9 cellular contexts compared by ENCODE assay signal in the genomic region with DNA sequence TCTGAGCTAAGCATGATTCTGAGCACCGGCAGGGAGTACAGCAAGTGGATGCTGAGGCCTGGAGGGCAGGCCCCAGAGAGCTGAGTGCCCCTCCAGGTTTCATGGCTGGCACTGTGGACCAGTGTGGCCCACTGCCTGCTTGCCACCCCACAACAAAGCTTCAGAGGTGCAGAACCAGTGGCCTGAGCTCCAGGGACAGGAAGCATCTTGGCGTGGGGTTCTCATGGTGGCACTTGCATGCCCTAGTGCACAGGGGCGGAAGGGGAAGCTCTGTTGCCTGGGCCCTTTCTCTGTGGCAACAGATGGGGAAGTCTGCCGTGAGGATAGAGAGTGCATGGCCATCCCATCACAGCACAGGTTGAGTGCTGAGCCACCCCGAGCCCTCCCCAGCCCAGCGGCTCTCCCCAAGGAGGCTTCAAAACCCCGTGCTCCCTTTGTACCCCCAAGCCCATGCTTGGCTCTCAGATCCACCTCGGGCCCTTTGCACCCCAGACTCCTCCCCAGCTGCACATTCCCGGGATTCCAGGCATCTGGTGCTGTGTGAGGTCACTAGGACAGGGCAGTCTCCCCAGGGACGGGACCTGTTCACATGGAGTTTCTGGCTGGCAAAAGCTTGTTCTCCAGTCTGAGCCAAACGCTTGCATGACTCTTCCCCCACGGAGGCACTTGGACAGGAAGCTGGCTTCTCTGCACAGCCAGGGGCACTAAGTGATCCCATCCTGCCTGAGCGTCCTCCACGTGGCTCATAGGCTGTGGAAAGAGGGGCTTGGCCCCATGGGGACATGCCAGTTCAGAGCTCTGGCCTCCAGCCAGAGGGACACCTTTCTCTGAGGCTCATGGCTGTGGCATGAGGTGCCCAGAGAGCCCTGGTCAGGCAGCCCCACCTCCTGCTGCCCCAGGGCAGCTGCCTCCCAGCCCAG. TPM values are rescaled to one million over a fixed set of nuclear protein-coding genes. Genes with fewer than 3 reads are reported as not detected.
DNase-seq lines count a peak whose midpoint lies in the region; ATAC-seq and TF ChIP-seq lines count a peak whose summit lies in the region.
"Had no signal": no experiment of that assay in that cellular context is flagged by ENCODE, and none has a peak within 500 bp of the region (broad histone marks: within the 10 kb centered on the region; RNA-seq: fewer than 3 reads in every experiment).

No MANE protein-coding gene starts in this region.

- no peak overlapping the region for H3K27ac ChIP-seq in naive thymus-derived CD4-positive, alpha-beta T cell (ENCODE audit: low read depth, low read length)
- H3K27ac ChIP-seq: thyroid gland had no signal

- no peak overlapping the region for H3K4me3 ChIP-seq in cardiac fibroblast (replicated peaks in 1 of 2; ENCODE audit: low read depth in 2 of 2, low read length in 2 of 2)
- H3K4me3 ChIP-seq in naive thymus-derived CD4-positive, alpha-beta T cell (ENCODE audit: low read length) = no peak overlapping the region
- H3K4me3 ChIP-seq: thyroid gland had no signal

- ATAC-seq in naive thymus-derived CD4-positive, alpha-beta T cell = no peak
- no peak for ATAC-seq in GM18498 (IDR thresholded peaks at IDR 0.05; ENCODE audit: unreplicated experiment)

- H3K36me3 Mint-ChIP-seq in naive thymus-derived CD4-positive, alpha-beta T cell = no peaks in the 10 kb centered on the region

- H3K27ac Mint-ChIP-seq in naive thymus-derived CD4-positive, alpha-beta T cell = peak overlapping the region in 5 of 9 donors; percentile 36 to 95 (median 81)

- H3K4me1 ChIP-seq in naive thymus-derived CD4-positive, alpha-beta T cell (ENCODE audit: control insufficient read depth in 2 of 2, insufficient read depth in 2 of 2, low read length in 2 of 2) = peaks cover 16 to 25% of the 10 kb centered on the region in 2 donors

- DNase-seq in Daoy (ENCODE audit: low read depth) (peak; percentile 56), LHCN-M2 (ENCODE audit: low read depth) (peak; percentile 81), cardiac fibroblast (ENCODE audit: low read depth in 2 of 2) (peak; percentile 89 to 91), NCI-H1092 treated with DMSO at 0.1 percent for 48 hours (lab: John Stamatoyannopoulos, UW) (no peak), globus pallidus (ENCODE audit: low spot score) (no peak)
- no peak for DNase-seq in naive thymus-derived CD4-positive, alpha-beta T cell
- DNase-seq in stimulated activated naive CD4-positive, alpha-beta T cell treated with Interleukin-2 at 50 U/mL for 16 hours (lab: John Stamatoyannopoulos, UW) = no peak

- H3K27me3 Mint-ChIP-seq in naive thymus-derived CD4-positive, alpha-beta T cell = peaks cover 6 to 14% (median 8%) of the 10 kb centered on the region in 5 donors

- no peaks in the 10 kb centered on the region for H3K9me3 ChIP-seq in naive thymus-derived CD4-positive, alpha-beta T cell (ENCODE audit: control insufficient read depth in 2 of 3, low read length in 3 of 3)
- H3K9me3 ChIP-seq: thyroid gland had no signal

- H3K4me3 Mint-ChIP-seq in naive thymus-derived CD4-positive, alpha-beta T cell = peak overlapping the region in 1 of 10 donors; percentile 13

- peaks cover 0 to 11% (median 0%) of the 10 kb centered on the region in 3 experiments for H3K36me3 ChIP-seq in naive thymus-derived CD4-positive, alpha-beta T cell (ENCODE audit: control insufficient read depth in 2 of 3, insufficient read depth in 3 of 3, low read length in 3 of 3)
- H3K36me3 ChIP-seq: thyroid gland had no signal

- H3K27me3 ChIP-seq in naive thymus-derived CD4-positive, alpha-beta T cell (ENCODE audit: control insufficient read depth in 2 of 2, insufficient read depth in 2 of 2, low read length in 2 of 2) = peaks cover 0 to 3% of the 10 kb centered on the region in 2 donors
- H3K27me3 ChIP-seq: thyroid gland had no signal

- intact Hi-C loops in naive thymus-derived CD4-positive, alpha-beta T cell (cut with micrococcal nuclease) = loop anchor here in 1 of 2 donors (5.0 kb wide), 2 partner anchors 67 to 258 kb away; a partner anchor contains a TSS

- H3K9me3 Mint-ChIP-seq in naive thymus-derived CD4-positive, alpha-beta T cell = peaks cover 0 to 4% (median 0%) of the 10 kb centered on the region in 11 donors

- CTCF ChIA-PET in naive thymus-derived CD4-positive, alpha-beta T cell (lab: Charles Lee) = interaction anchor here (0.9 kb wide), 1 partner anchor 64 kb away, joined by 3 read pairs; no protein-coding TSS in a partner anchor

- peaks cover 28 to 41% (median 37%) of the 10 kb centered on the region in 7 donors for H3K4me1 Mint-ChIP-seq in naive thymus-derived CD4-positive, alpha-beta T cell

- no peak for TF ChIP-seq CTCF in cardiac fibroblast (IDR thresholded peaks at IDR 0.05; ENCODE audit: low read depth, low read length)

- POLR2A ChIA-PET in naive thymus-derived CD4-positive, alpha-beta T cell (lab: Charles Lee) = interaction anchor here (0.6 to 1.1 kb wide), 2 partner anchors 52 to 78 kb away, joined by 3 read pairs; a partner anchor contains a TSS

RNA-seq across cellular contexts. Expression of a gene that starts 4.2 kb away (rescaled TPM):
- 53.4 and 57.9 TPM in 2 replicates for total RNA-seq in Daoy (2014; rRNA removed; shearing (Covaris generic))
- 101 and 133 TPM in 2 replicates for total RNA-seq in LHCN-M2 (2014; rRNA removed)
- polyA plus RNA-seq in LHCN-M2 (2012) = 145 TPM
- 10 to 100 TPM; 19.3 to 34.0 (median 30.7) TPM for total RNA-seq in naive thymus-derived CD4-positive, alpha-beta T cell
- polyA plus RNA-seq in naive thymus-derived CD4-positive, alpha-beta T cell = 10 to 100 TPM; 39.4 to 66.5 TPM

RNA-seq across cellular contexts. Expression of a gene that starts 24.3 kb away (rescaled TPM):
- total RNA-seq in Daoy (2014; rRNA removed; shearing (Covaris generic)) = not detected in 2 replicates
- not detected in 2 replicates for total RNA-seq in LHCN-M2 (2014; rRNA removed)
- polyA plus RNA-seq in LHCN-M2 (2012) = not detected
- not detected for total RNA-seq in naive thymus-derived CD4-positive, alpha-beta T cell
- not detected for polyA plus RNA-seq in naive thymus-derived CD4-positive, alpha-beta T cell
- total RNA-seq: thyroid gland had no signal

RNA-seq across cellular contexts. Expression of a gene that starts 29.9 kb away (rescaled TPM):
- total RNA-seq in Daoy (2014; rRNA removed; shearing (Covaris generic)) = 18.1 and 24.8 TPM in 2 replicates
- 19.1 and 25.4 TPM in 2 replicates for total RNA-seq in LHCN-M2 (2014; rRNA removed)
- polyA plus RNA-seq in LHCN-M2 (2012) = 16.1 TPM
- 10 to 100 TPM; 18.3 to 51.6 (median 20.6) TPM for total RNA-seq in naive thymus-derived CD4-positive, alpha-beta T cell
- polyA plus RNA-seq in naive thymus-derived CD4-positive, alpha-beta T cell = 10 to 100 TPM in 1 of 2 donors, 1 to 10 TPM in 1; 8.4 to 13.9 TPM

RNA-seq across cellular contexts. Expression of a gene that starts 43.3 kb away (rescaled TPM):
- total RNA-seq in Daoy (2014; rRNA removed; shearing (Covaris generic)) = not detected in 2 replicates
- not detected in 2 replicates for total RNA-seq in LHCN-M2 (2014; rRNA removed)
- polyA plus RNA-seq in LHCN-M2 (2012) = not detected
- under 1 TPM in 1 of 5 experiments, not detected in 4; 0.42 TPM for total RNA-seq in naive thymus-derived CD4-positive, alpha-beta T cell
- not detected for polyA plus RNA-seq in naive thymus-derived CD4-positive, alpha-beta T cell

RNA-seq across cellular contexts. Expression of a gene that starts 52.2 kb away (rescaled TPM):
- 24.4 and 24.5 TPM in 2 replicates for total RNA-seq in Daoy (2014; rRNA removed; shearing (Covaris generic))
- total RNA-seq in LHCN-M2 (2014; rRNA removed) = 28.5 and 35.0 TPM in 2 replicates
- polyA plus RNA-seq in LHCN-M2 (2012) = 27.9 TPM
- 10 to 100 TPM; 38.8 to 79.1 (median 50.4) TPM for total RNA-seq in naive thymus-derived CD4-positive, alpha-beta T cell
- polyA plus RNA-seq in naive thymus-derived CD4-positive, alpha-beta T cell = 10 to 100 TPM; 46.2 to 81.9 TPM

Comparison
In these comparisons a context has a peak if more than half of its experiments do, and no peak if none do; other contexts are left out.
1. DNase-seq: peak in Daoy (single experiment), LHCN-M2 (single experiment) and cardiac fibroblast (2 of 2); none in naive thymus-derived CD4-positive, alpha-beta T cell (0 of 9), NCI-H1092 treated with DMSO at 0.1 percent for 48 hours (single experiment), globus pallidus (single experiment) and stimulated activated naive CD4-positive, alpha-beta T cell treated with Interleukin-2 at 50 U/mL for 16 hours (single experiment).